ENCODE assay signal across 13 cellular contexts in genomic region chr13:48874165-48874564, GRCh38.
"Had no signal": no experiment of that assay in that cellular context is flagged by ENCODE, and none has a peak within 500 bp of the region (broad histone marks: within the 10 kb centered on the region; RNA-seq: fewer than 3 reads in every experiment).

No MANE protein-coding gene starts in this region.

- ATAC-seq: activated naive CD8-positive, alpha-beta T cell treated with anti-CD3 and anti-CD28 coated beads, Interleukin-2, amount 50 U/mL, for 24 hours; naive thymus-derived CD8-positive, alpha-beta T cell had no signal

- FAIRE-seq: bronchial epithelial cell had no signal

- H3K4me3 ChIP-seq: ascending aorta, lung, skin epidermis, transverse colon had no signal

- DNase-seq: activated CD4-positive, alpha-beta memory T cell treated with anti-CD3 and anti-CD28 coated beads, Interleukin-2, amount 10 ng/mL, durations not matched to agents 7 days and 5 days; activated CD4-positive, alpha-beta T cell treated with anti-CD3 and anti-CD28 coated beads for 1 hour; activated naive CD4-positive, alpha-beta T cell treated with Interleukin-2 at 50 U/mL for 16 hours; activated naive CD8-positive, alpha-beta T cell treated with anti-CD3 and anti-CD28 coated beads, Interleukin-2, amount 50 U/mL, for 24 hours; naive thymus-derived CD8-positive, alpha-beta T cell; retina; T-helper 2 cell; transverse colon had no signal

- H3K4me1 ChIP-seq: ascending aorta had no signal

- H3K27ac ChIP-seq: ascending aorta, neutrophil, skin epidermis, transverse colon had no signal

- H3K9me3 ChIP-seq: ascending aorta, neutrophil, transverse colon had no signal

- H3K27me3 ChIP-seq: ascending aorta, neutrophil, transverse colon had no signal

- H3K36me3 ChIP-seq: ascending aorta, neutrophil, transverse colon had no signal
